Comparison of ENCODE assay signal across 9 cellular contexts in genomic region chr1:15674760-15675159, GRCh38.
"Had no signal": no experiment of that assay in that cellular context is flagged by ENCODE, and none has a peak within 500 bp of the region (broad histone marks: within the 10 kb centered on the region; RNA-seq: fewer than 3 reads in every experiment).

No MANE protein-coding gene starts in this region.

- H3K9me3 ChIP-seq: testis had no signal

- H3K4me1 ChIP-seq: testis had no signal

- DNase-seq: activated CD4-positive, alpha-beta T cell treated with anti-CD3 and anti-CD28 coated beads for 1 hour; activated CD4-positive, alpha-beta T cell treated with anti-CD3 and anti-CD28 coated beads, Interleukin-2, amount 50 U/mL, for 48 hours; activated naive CD4-positive, alpha-beta T cell; islet precursor cell; left ventricle myocardium superior; stimulated activated CD4-positive, alpha-beta T cell treated with anti-CD3 and anti-CD28 coated beads, Interleukin-4, amount 100 ng/mL, for 4 hours; stimulated activated naive CD8-positive, alpha-beta T cell treated with anti-CD3 and anti-CD28 coated beads, Interleukin-15, amount 100 ng/mL, for 72 hours; T-helper 2 cell; testis had no signal

- ATAC-seq: left ventricle myocardium superior; stimulated activated naive CD8-positive, alpha-beta T cell treated with anti-CD3 and anti-CD28 coated beads, Interleukin-15, amount 100 ng/mL, for 72 hours had no signal

- H3K27ac ChIP-seq: testis had no signal

- H3K27me3 ChIP-seq: testis had no signal

- H3K4me3 ChIP-seq: testis had no signal
